Comparison of ENCODE assay signal across 16 cellular contexts in the genomic region with DNA sequence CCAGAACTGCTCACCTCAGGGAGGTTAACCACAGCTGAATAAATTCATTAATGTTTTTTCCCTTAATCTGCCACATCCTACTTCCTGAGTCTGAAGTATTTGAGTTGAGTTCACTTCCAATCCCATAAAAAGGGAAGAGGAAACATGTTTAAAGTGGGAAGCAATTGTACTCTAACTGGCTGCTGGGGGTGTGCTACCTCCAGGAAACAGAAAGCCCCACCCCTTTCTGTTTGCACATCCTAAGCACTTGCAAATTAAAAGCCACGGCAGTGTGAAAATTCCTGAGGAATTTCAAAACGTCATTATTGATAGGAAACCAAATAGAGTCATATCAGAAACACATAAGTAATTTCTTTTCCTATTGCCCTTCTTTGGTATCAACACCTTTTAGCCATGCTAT.
DNase-seq lines count a peak whose midpoint lies in the region; ATAC-seq and TF ChIP-seq lines count a peak whose summit lies in the region.
"Had no signal": no experiment of that assay in that cellular context is flagged by ENCODE, and none has a peak within 500 bp of the region (broad histone marks: within the 10 kb centered on the region; RNA-seq: fewer than 3 reads in every experiment).

No MANE protein-coding gene starts in this region.

- no peak overlapping the region for H3K27ac ChIP-seq in PC-9

- no peak for DNase-seq in stimulated activated naive CD8-positive, alpha-beta T cell treated with anti-CD3 and anti-CD28 coated beads, Interleukin-15, amount 100 ng/mL, for 72 hours
- DNase-seq in stimulated activated naive CD8-positive, alpha-beta T cell treated with anti-CD3 and anti-CD28 coated beads, Interleukin-15, Interleukin-2, amounts not matched to agents 100 U/mL and 50 U/mL, for 24 hours = no peak
- DNase-seq in PC-9 = no peak
- no peak for DNase-seq in left colon
- no peak for DNase-seq in NCI-H524 (lab: John Stamatoyannopoulos, UW)
- DNase-seq in osteocyte (ENCODE audit: extremely low spot score, unreplicated experiment) = no peak
- DNase-seq: 8988T; C1 segment of cervical spinal cord; CD4-positive, alpha-beta memory T cell; COR-L47; DMS153; DMS79 treated with DMSO at 0.1 percent for 48 hours; GDM1 had no signal

- peak; percentile 55 for ATAC-seq in stimulated activated naive CD8-positive, alpha-beta T cell treated with anti-CD3 and anti-CD28 coated beads, Interleukin-15, amount 100 ng/mL, for 72 hours
- no peak for ATAC-seq in stimulated activated naive CD8-positive, alpha-beta T cell treated with anti-CD3 and anti-CD28 coated beads, Interleukin-15, Interleukin-2, amounts not matched to agents 100 U/mL and 50 U/mL, for 24 hours
- peak; percentile 64 for ATAC-seq in left colon
- no peak for ATAC-seq in HG02938 (IDR thresholded peaks at IDR 0.05; ENCODE audit: unreplicated experiment)

- H3K4me3 ChIP-seq in PC-9 = no peak overlapping the region
- H3K4me3 ChIP-seq: HAP-1 had no signal

- peaks cover 8% of the 10 kb centered on the region; the same call in 1 of the 2 replicates for H3K4me1 ChIP-seq in PC-9 (replicated peaks; ENCODE audit: insufficient read depth)

- no TSS peak for BruUV-seq in PC-9 (replicated peaks; lab: Mats Ljungman, UMichigan)

- TF ChIP-seq CTCF in PC-9 (conservative IDR thresholded peaks at IDR 0.05) = no peak
- TF ChIP-seq CTCF in osteocyte (IDR thresholded peaks at IDR 0.05) = no peak

- H3K9me3 Mint-ChIP-seq in stimulated activated naive CD8-positive, alpha-beta T cell treated with anti-CD3 and anti-CD28 coated beads, Interleukin-15, amount 100 ng/mL, for 72 hours = no peaks in the 10 kb centered on the region
- no peaks in the 10 kb centered on the region for H3K9me3 Mint-ChIP-seq in osteocyte (ENCODE audit: unreplicated experiment)
- H3K9me3 Mint-ChIP-seq: CD4-positive, alpha-beta memory T cell had no signal

- no peak overlapping the region for H3K4me2 ChIP-seq in PC-9

- H3F3A ChIP-seq in PC-9 (ENCODE audit: insufficient read depth, low read depth) = no peaks in the 10 kb centered on the region

- no peaks in the 10 kb centered on the region for H3K36me3 Mint-ChIP-seq in osteocyte (ENCODE audit: unreplicated experiment)
- H3K36me3 Mint-ChIP-seq: CD4-positive, alpha-beta memory T cell had no signal

- H3K4me3 Mint-ChIP-seq in stimulated activated naive CD8-positive, alpha-beta T cell treated with anti-CD3 and anti-CD28 coated beads, Interleukin-15, amount 100 ng/mL, for 72 hours = no peak overlapping the region
- H3K4me3 Mint-ChIP-seq in osteocyte (ENCODE audit: unreplicated experiment) = no peak overlapping the region
- H3K4me3 Mint-ChIP-seq: B cell; CD4-positive, alpha-beta memory T cell had no signal

- peaks cover 27% of the 10 kb centered on the region for H3K27me3 Mint-ChIP-seq in stimulated activated naive CD8-positive, alpha-beta T cell treated with anti-CD3 and anti-CD28 coated beads, Interleukin-15, amount 100 ng/mL, for 72 hours
- peaks cover 17% of the 10 kb centered on the region for H3K27me3 Mint-ChIP-seq in osteocyte (ENCODE audit: unreplicated experiment)

- no peaks in the 10 kb centered on the region for H3K9me2 ChIP-seq in PC-9 (ENCODE audit: insufficient read depth)

- no peaks in the 10 kb centered on the region for H4K20me1 ChIP-seq in PC-9 (ENCODE audit: insufficient read depth)

- CTCF ChIA-PET in PC-9 (lab: Charles Lee) = interaction anchor here (0.7 kb wide), 1 partner anchor 34 kb away, joined by 3 read pairs; no protein-coding TSS in a partner anchor

- H3K27ac Mint-ChIP-seq in stimulated activated naive CD8-positive, alpha-beta T cell treated with anti-CD3 and anti-CD28 coated beads, Interleukin-15, amount 100 ng/mL, for 72 hours = no peak overlapping the region
- H3K27ac Mint-ChIP-seq in osteocyte (ENCODE audit: unreplicated experiment) = no peak overlapping the region
- H3K27ac Mint-ChIP-seq: B cell; CD4-positive, alpha-beta memory T cell had no signal

- H3K79me2 ChIP-seq in PC-9 (ENCODE audit: low read depth) = no peaks in the 10 kb centered on the region

- H3K36me3 ChIP-seq in PC-9 (ENCODE audit: low read depth) = no peaks in the 10 kb centered on the region
- H3K36me3 ChIP-seq: HAP-1 had no signal

- peak overlapping the region; percentile 34; the same call in 1 of the 2 replicates for H2AFZ ChIP-seq in PC-9

- POLR2A ChIA-PET in PC-9 (lab: Charles Lee; ENCODE audit: unreplicated experiment) = no interaction called here

- no peaks in the 10 kb centered on the region; the same call in 1 of the 2 replicates for H3K9me3 ChIP-seq in PC-9 (ENCODE audit: insufficient read depth, low read depth)
- H3K9me3 ChIP-seq: HAP-1 had no signal

- peaks cover 7% of the 10 kb centered on the region for H3K4me1 Mint-ChIP-seq in stimulated activated naive CD8-positive, alpha-beta T cell treated with anti-CD3 and anti-CD28 coated beads, Interleukin-15, amount 100 ng/mL, for 72 hours
- no peaks in the 10 kb centered on the region for H3K4me1 Mint-ChIP-seq in osteocyte (ENCODE audit: unreplicated experiment)
- H3K4me1 Mint-ChIP-seq: B cell; CD4-positive, alpha-beta memory T cell had no signal

- intact Hi-C loops in PC-9 (cut with micrococcal nuclease; ENCODE audit: unreplicated experiment) = no loop called here
- intact Hi-C loops in left colon (cut with DNase I, micrococcal nuclease) = no loop called here

- no peaks in the 10 kb centered on the region for H3K27me3 ChIP-seq in PC-9 (ENCODE audit: insufficient read depth, low read depth)

Comparison
In these comparisons a context has a peak if more than half of its experiments do, and no peak if none do; other contexts are left out.
1. ATAC-seq: peak in stimulated activated naive CD8-positive, alpha-beta T cell treated with anti-CD3 and anti-CD28 coated beads, Interleukin-15, amount 100 ng/mL, for 72 hours (single experiment) and left colon (single experiment); none in stimulated activated naive CD8-positive, alpha-beta T cell treated with anti-CD3 and anti-CD28 coated beads, Interleukin-15, Interleukin-2, amounts not matched to agents 100 U/mL and 50 U/mL, for 24 hours (single experiment) and HG02938 (single experiment).